25 cellular contexts compared by ENCODE assay signal in the genomic region with DNA sequence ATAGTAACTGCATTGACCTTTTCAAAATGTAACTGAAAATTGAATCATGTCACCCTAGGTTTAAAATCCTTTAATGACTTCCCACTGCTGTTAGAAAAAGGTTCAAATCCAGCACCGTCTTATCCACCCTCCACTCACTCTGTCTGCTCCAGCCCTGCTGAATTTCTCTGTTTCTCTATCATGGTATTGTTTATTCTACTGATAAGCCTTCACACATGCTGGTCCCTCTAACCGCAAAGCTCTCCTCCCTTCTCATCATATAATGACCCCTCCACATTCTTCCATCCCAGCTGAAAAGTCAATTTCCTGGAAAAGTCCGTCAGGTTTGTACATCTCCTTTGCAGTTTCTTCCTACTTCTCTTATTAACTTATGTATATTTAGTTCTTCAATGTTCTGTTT.
"Had no signal": no experiment of that assay in that cellular context is flagged by ENCODE, and none has a peak within 500 bp of the region (broad histone marks: within the 10 kb centered on the region; RNA-seq: fewer than 3 reads in every experiment).

No MANE protein-coding gene starts in this region.

- H2AFZ ChIP-seq: neural progenitor cell, parathyroid adenoma had no signal

- DNase-seq: occipital lobe; ovary; posterior cingulate gyrus; psoas muscle; right cardiac atrium; right lobe of liver; sigmoid colon; small intestine; stimulated activated CD4-positive, alpha-beta T cell treated with anti-CD3 and anti-CD28 coated beads, Interleukin-15, amount 100 ng/mL, for 24 hours; stimulated activated CD4-positive, alpha-beta T cell treated with anti-CD3 and anti-CD28 coated beads, Interleukin-2, amount 100 ng/mL, for 24 hours; stimulated activated CD4-positive, alpha-beta T cell treated with anti-CD3 and anti-CD28 coated beads, Interleukin-2, amount 100 ng/mL, for 48 hours; stimulated activated CD4-positive, alpha-beta T cell treated with anti-CD3 and anti-CD28 coated beads, Interleukin-4, amount 100 ng/mL, for 24 hours; stimulated activated naive B cell treated with anti-CD40 and anti-IgM and Interleukin-4, amounts not matched to agents 10 μg/mL and 1 μg/mL and 100 μg/mL, for 72 hours; stimulated activated naive CD4-positive, alpha-beta T cell treated with Interleukin-2 at 50 U/mL for 16 hours; stomach; thyroid gland; trophoblast cell; upper lobe of left lung had no signal

- H3K79me2 ChIP-seq: parathyroid adenoma had no signal

- H3K4me1 ChIP-seq: neural progenitor cell, parathyroid adenoma, psoas muscle, right lobe of liver, sigmoid colon, stomach, thyroid gland, tibial nerve, upper lobe of left lung, vagina had no signal

- H3K4me2 ChIP-seq: neural progenitor cell had no signal

- FAIRE-seq: small intestine, urothelium cell line had no signal

- H3K9me3 ChIP-seq: ovary, psoas muscle, right lobe of liver, sigmoid colon, stomach, thoracic aorta, thyroid gland, tibial nerve, upper lobe of left lung, vagina had no signal

- H3K27ac ChIP-seq: neural progenitor cell, ovary, parathyroid adenoma, psoas muscle, right lobe of liver, sigmoid colon, stomach, thoracic aorta, thyroid gland, tibial nerve, upper lobe of left lung, vagina had no signal

- ATAC-seq: psoas muscle; right cardiac atrium; right lobe of liver; stimulated activated effector memory CD8-positive, alpha-beta T cell treated with anti-CD3 and anti-CD28 coated beads, Interleukin-12 subunit alpha, Interleukin-12 subunit beta, amount 100 ng/mL, for 72 hours; stimulated activated naive B cell treated with anti-CD40 and anti-IgM and Interleukin-4, amounts not matched to agents 10 μg/mL and 1 μg/mL and 100 μg/mL, for 72 hours had no signal

- H3K27me3 ChIP-seq: neural progenitor cell, ovary, right lobe of liver, sigmoid colon, stomach, thyroid gland, tibial nerve, upper lobe of left lung, vagina had no signal

- H3K9ac ChIP-seq: neural progenitor cell, parathyroid adenoma had no signal

- H3K36me3 ChIP-seq: neural progenitor cell, ovary, right lobe of liver, sigmoid colon, stomach, thoracic aorta, thyroid gland, tibial nerve, upper lobe of left lung, vagina had no signal

- H3K4me3 ChIP-seq: neural progenitor cell, ovary, psoas muscle, right lobe of liver, sigmoid colon, stomach, thoracic aorta, thyroid gland, tibial nerve, upper lobe of left lung, vagina had no signal
